ENCODE assay signal across 9 cellular contexts in the genomic region with DNA sequence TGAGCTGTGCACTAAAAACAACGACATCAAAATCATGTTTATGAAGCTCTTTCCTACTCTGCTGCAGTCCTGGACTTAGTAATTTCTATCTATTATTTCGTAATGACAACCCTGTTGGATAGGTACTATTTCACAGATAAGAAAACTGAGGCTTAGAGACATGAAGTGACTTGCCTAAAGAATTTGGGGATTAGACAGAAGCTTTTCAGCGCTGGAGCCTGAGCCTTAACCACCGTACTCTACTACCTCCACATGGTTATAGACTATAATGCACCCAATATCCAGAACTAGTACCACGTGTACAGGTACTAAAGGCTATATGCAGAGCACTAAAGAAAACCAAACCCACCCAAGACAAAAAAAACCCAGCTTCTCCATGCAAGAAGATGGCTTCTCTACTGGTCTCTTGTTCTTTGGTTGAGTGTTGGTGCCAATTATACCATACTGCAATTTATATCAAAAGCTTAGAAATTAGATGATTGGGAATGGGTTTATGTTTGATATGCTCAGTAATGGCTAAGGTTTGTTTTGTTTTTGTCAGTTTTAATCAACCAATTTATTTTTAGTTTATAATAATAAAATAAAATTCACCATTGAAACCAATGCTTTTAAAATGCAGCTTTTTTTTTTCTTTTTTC. TPM values are rescaled to one million over a fixed set of nuclear protein-coding genes. Genes with fewer than 3 reads are reported as not detected.
A peak's percentile ranks its signal among the peaks of the same experiment; 100 is the strongest.
DNase-seq lines count a peak whose midpoint lies in the region; ATAC-seq, FAIRE-seq and TF ChIP-seq lines count a peak whose summit lies in the region.
"Had no signal": no experiment of that assay in that cellular context is flagged by ENCODE, and none has a peak within 500 bp of the region (broad histone marks: within the 10 kb centered on the region; RNA-seq: fewer than 3 reads in every experiment).

No MANE protein-coding gene starts in this region.

- H3K9me1 ChIP-seq in keratinocyte (ENCODE audit: control insufficient read depth, extremely low read depth, insufficient read depth, low read length): no peaks in the 10 kb centered on the region

- H3K4me1 ChIP-seq in keratinocyte (ENCODE audit: control insufficient read depth, extremely low read depth, insufficient read depth, low read length): no peaks in the 10 kb centered on the region

- no peak overlapping the region for H3K4me2 ChIP-seq in keratinocyte (ENCODE audit: control insufficient read depth, extremely low read depth, insufficient read depth, low read depth, low read length)

- FAIRE-seq in keratinocyte (lab: Jason Lieb, UNC): peak; percentile 5

- no peak for ATAC-seq in GM21423 (IDR thresholded peaks at IDR 0.05; ENCODE audit: unreplicated experiment)

- no peak overlapping the region for H2AFZ ChIP-seq in keratinocyte (ENCODE audit: control insufficient read depth, low read length)

- no peaks in the 10 kb centered on the region for H3K79me2 ChIP-seq in keratinocyte (ENCODE audit: control insufficient read depth, insufficient read depth, low read length)

- H3K27ac ChIP-seq in keratinocyte (ENCODE audit: control insufficient read depth, insufficient read depth, low read length) (no peak overlapping the region), coronary artery (no peak overlapping the region)
- H3K27ac ChIP-seq: HL-60, neutrophil had no signal

- TF ChIP-seq CTCF in keratinocyte (optimal IDR thresholded peaks at IDR 0.05 in 1 of 3, IDR thresholded peaks at IDR 0.05 in 1 of 3, conservative IDR thresholded peaks at IDR 0.05 in 1 of 3; ENCODE audit: extremely low read depth in 1 of 3, insufficient read depth in 2 of 3, low read length in 3 of 3): peak in 2 of 3 experiments; percentile 18 to 20
- TF ChIP-seq CTCF in coronary artery (IDR thresholded peaks at IDR 0.05): no peak

- no peaks in the 10 kb centered on the region for H3K27me3 ChIP-seq in keratinocyte (ENCODE audit: control insufficient read depth, extremely low read depth, insufficient read depth, low read length)
- H3K27me3 ChIP-seq: neutrophil had no signal

- H3K9ac ChIP-seq in keratinocyte (ENCODE audit: control insufficient read depth, extremely low read depth, insufficient read depth, low read length): no peak overlapping the region

- no peaks in the 10 kb centered on the region for H3K36me3 ChIP-seq in keratinocyte (ENCODE audit: control insufficient read depth in 2 of 2, extremely low read depth in 1 of 2, insufficient read depth in 2 of 2, low read length in 2 of 2)
- H3K36me3 ChIP-seq: neutrophil had no signal

- DNase-seq in EH (ENCODE audit: low read depth) (peak; percentile 15), HT-29 (ENCODE audit: low spot score) (peak; percentile 68), SHP77 treated with DMSO at 0.1 percent for 48 hours (lab: John Stamatoyannopoulos, UW) (peak; percentile 32), keratinocyte (ENCODE audit: low read depth, low spot score) (no peak), coronary artery (ENCODE audit: low spot score) (no peak), GM19240 (ENCODE audit: insufficient read length, low spot score) (no peak)

- no peaks in the 10 kb centered on the region for H4K20me1 ChIP-seq in keratinocyte (ENCODE audit: control insufficient read depth, extremely low read depth, insufficient read depth, low read length)

- H3K4me3 ChIP-seq in keratinocyte (ENCODE audit: control insufficient read depth in 2 of 3, extremely low read depth in 1 of 3, insufficient read depth in 2 of 3, low read depth in 1 of 3, low read length in 3 of 3) (no peak overlapping the region), coronary artery (no peak overlapping the region)

- H3K9me3 ChIP-seq in keratinocyte (ENCODE audit: control insufficient read depth, low read depth, low read length): no peaks in the 10 kb centered on the region
- H3K9me3 ChIP-seq: neutrophil had no signal

- dilution Hi-C loops in keratinocyte (cut with MboI; ENCODE audit: extremely low pct_ligation_motif_present, low sequenced_read_pairs): no loop called here

RNA-seq across cellular contexts. Expression of gene SNX10, which starts 6.5 kb away (rescaled TPM):
- total RNA-seq in HT-29 (2014; rRNA removed; shearing (Covaris generic)): 0.23 TPM in 1 of 2 replicates, not detected in the other
- 5.6 to 7.6 TPM (median 7.0 TPM) in 3 replicates for polyA plus RNA-seq in keratinocyte
- polyA plus RNA-seq in keratinocyte (2011; ENCODE audit: low read depth): 1.4 TPM
- 6.7 and 11.1 TPM in 2 replicates for polyA plus RNA-seq in keratinocyte (2011; cell fraction: cytosol; rRNA removed)
- 3.5 and 4.5 TPM in 2 replicates for polyA plus RNA-seq in keratinocyte (2011; cell fraction: nucleus; rRNA removed)
- polyA plus RNA-seq in keratinocyte (2012; ENCODE audit: low replicate concordance): 1.5 and 5.2 TPM in 2 replicates
- polyA minus RNA-seq in keratinocyte: 0.98 to 5.9 TPM (median 2.1 TPM) in 3 replicates
- 10.0 TPM for polyA minus RNA-seq in keratinocyte (2011; cell fraction: cytosol; rRNA and poly(A)+ RNA removed)
- 0.63 and 4.5 TPM in 2 replicates for polyA minus RNA-seq in keratinocyte (2011; cell fraction: nucleus; rRNA and poly(A)+ RNA removed)

Comparison
In these comparisons a context has a peak if more than half of its experiments do, and no peak if none do; other contexts are left out.
1. DNase-seq: peak in EH (single experiment), HT-29 (single experiment) and SHP77 treated with DMSO at 0.1 percent for 48 hours (single experiment); none in keratinocyte (single experiment), coronary artery (single experiment) and GM19240 (single experiment).